Comparison of ENCODE assay signal across 13 cellular contexts in the genomic region with DNA sequence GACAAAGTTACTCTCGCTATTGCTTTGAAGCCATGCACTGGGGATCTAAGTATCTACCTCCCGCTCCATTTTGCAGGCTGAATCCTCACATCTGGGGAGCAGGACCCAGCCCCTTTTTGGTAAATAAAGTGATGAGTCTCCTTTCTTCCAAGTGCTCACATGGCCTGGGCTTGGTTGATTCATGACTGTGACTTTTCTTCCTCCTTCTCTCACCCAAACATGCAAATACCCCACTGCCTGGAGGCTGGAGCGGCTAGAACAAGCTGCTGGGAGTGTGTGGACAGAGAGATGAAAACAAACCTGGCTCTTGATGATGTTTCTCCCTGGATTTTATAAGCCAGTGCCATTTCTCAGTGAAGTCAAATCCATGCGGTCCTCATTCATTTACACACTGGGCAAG.
DNase-seq lines count a peak whose midpoint lies in the region; ATAC-seq and TF ChIP-seq lines count a peak whose summit lies in the region.
"Had no signal": no experiment of that assay in that cellular context is flagged by ENCODE, and none has a peak within 500 bp of the region (broad histone marks: within the 10 kb centered on the region; RNA-seq: fewer than 3 reads in every experiment).

No MANE protein-coding gene starts in this region.

- H3K36me3 ChIP-seq in endodermal cell (ENCODE audit: control insufficient read depth, insufficient read depth, low read length), result no peaks in the 10 kb centered on the region
- H3K36me3 ChIP-seq: BLaER1 treated with 17β-estradiol and CSF1 and Interleukin-3, amounts not matched to agents 10 nM and 100 nM had no signal

- H3K4me1 ChIP-seq in endodermal cell (ENCODE audit: control insufficient read depth, insufficient read depth, low read length), result no peaks in the 10 kb centered on the region

- H3K9ac ChIP-seq in endodermal cell (ENCODE audit: extremely low read depth, low read length, poor library complexity, severe bottlenecking), result no peak overlapping the region
- H3K9ac ChIP-seq: BLaER1 treated with 17β-estradiol and CSF1 and Interleukin-3, amounts not matched to agents 10 nM and 100 nM had no signal

- no peak overlapping the region for H3K27ac Mint-ChIP-seq in activated CD8-positive, alpha-beta memory T cell treated with anti-CD3 and anti-CD28 coated beads, Interleukin-2, amount 10 ng/mL, durations not matched to agents 7 days and 5 days
- H3K27ac Mint-ChIP-seq in endodermal cell (no peak overlapping the region), nephron (peak overlapping the region; percentile 1 to 78 (median 46)), glutamatergic neuron (ENCODE audit: unreplicated experiment) (no peak overlapping the region)
- no peak overlapping the region for H3K27ac Mint-ChIP-seq in activated CD4-positive, alpha-beta memory T cell treated with anti-CD3 and anti-CD28 coated beads for 36 hours
- H3K27ac Mint-ChIP-seq: CD4-positive, CD25-positive, alpha-beta regulatory T cell had no signal

- peaks cover 24% of the 10 kb centered on the region for H3K27me3 Mint-ChIP-seq in activated CD8-positive, alpha-beta memory T cell treated with anti-CD3 and anti-CD28 coated beads, Interleukin-2, amount 10 ng/mL, durations not matched to agents 7 days and 5 days
- H3K27me3 Mint-ChIP-seq in endodermal cell (ENCODE audit: insufficient read depth) (peaks cover 30% of the 10 kb centered on the region), nephron (ENCODE audit: low read depth) (peaks cover 13% of the 10 kb centered on the region), glutamatergic neuron (ENCODE audit: unreplicated experiment) (peaks cover 12% of the 10 kb centered on the region)
- peaks cover 24% of the 10 kb centered on the region for H3K27me3 Mint-ChIP-seq in activated CD4-positive, alpha-beta memory T cell treated with anti-CD3 and anti-CD28 coated beads for 36 hours

- DNase-seq in activated CD8-positive, alpha-beta memory T cell treated with anti-CD3 and anti-CD28 coated beads for 24 hours, result peak; percentile 11
- DNase-seq in activated CD8-positive, alpha-beta memory T cell treated with anti-CD3 and anti-CD28 coated beads, Interleukin-2, amount 10 ng/mL, durations not matched to agents 7 days and 5 days, result no peak
- DNase-seq in endodermal cell, result peak; percentile 32
- no peak for DNase-seq in effector CD4-positive, alpha-beta T cell
- no peak for DNase-seq in glutamatergic neuron
- no peak for DNase-seq in activated CD4-positive, alpha-beta memory T cell treated with anti-CD3 and anti-CD28 coated beads for 36 hours
- no peak for DNase-seq in cerebellum (ENCODE audit: low spot score)
- DNase-seq: CD4-positive, CD25-positive, alpha-beta regulatory T cell; DMS 273 treated with DMSO at 0.1 percent for 48 hours had no signal

- no peaks in the 10 kb centered on the region for H3K4me1 Mint-ChIP-seq in activated CD8-positive, alpha-beta memory T cell treated with anti-CD3 and anti-CD28 coated beads, Interleukin-2, amount 10 ng/mL, durations not matched to agents 7 days and 5 days
- H3K4me1 Mint-ChIP-seq in endodermal cell (no peaks in the 10 kb centered on the region), nephron (peaks cover 61% of the 10 kb centered on the region), glutamatergic neuron (ENCODE audit: low read depth, unreplicated experiment) (peaks cover 35% of the 10 kb centered on the region)
- H3K4me1 Mint-ChIP-seq in activated CD4-positive, alpha-beta memory T cell treated with anti-CD3 and anti-CD28 coated beads for 36 hours (ENCODE audit: low read depth), result no peaks in the 10 kb centered on the region
- H3K4me1 Mint-ChIP-seq: CD4-positive, CD25-positive, alpha-beta regulatory T cell had no signal

- H3K4me3 ChIP-seq in endodermal cell (ENCODE audit: low read length), result no peak overlapping the region
- H3K4me3 ChIP-seq: BLaER1 treated with 17β-estradiol and CSF1 and Interleukin-3, amounts not matched to agents 10 nM and 100 nM had no signal

- intact Hi-C loops in activated CD4-positive, alpha-beta memory T cell treated with anti-CD3 and anti-CD28 coated beads for 36 hours (cut with micrococcal nuclease), result no loop called here

- no peaks in the 10 kb centered on the region for H3K9me3 Mint-ChIP-seq in activated CD8-positive, alpha-beta memory T cell treated with anti-CD3 and anti-CD28 coated beads, Interleukin-2, amount 10 ng/mL, durations not matched to agents 7 days and 5 days (ENCODE audit: low read depth)
- H3K9me3 Mint-ChIP-seq in endodermal cell, result no peaks in the 10 kb centered on the region
- H3K9me3 Mint-ChIP-seq in nephron, result no peaks in the 10 kb centered on the region
- peaks cover 6% of the 10 kb centered on the region for H3K9me3 Mint-ChIP-seq in glutamatergic neuron (ENCODE audit: unreplicated experiment)
- no peaks in the 10 kb centered on the region for H3K9me3 Mint-ChIP-seq in activated CD4-positive, alpha-beta memory T cell treated with anti-CD3 and anti-CD28 coated beads for 36 hours

- no peaks in the 10 kb centered on the region for H3K9me3 ChIP-seq in endodermal cell (ENCODE audit: control insufficient read depth, low read length)
- H3K9me3 ChIP-seq: BLaER1 treated with 17β-estradiol and CSF1 and Interleukin-3, amounts not matched to agents 10 nM and 100 nM had no signal

- 88 to 95% methylated on average over 4 of the region's 4 CpGs for WGBS in endodermal cell (ENCODE audit: insufficient coverage in 1 of 2, insufficient read length in 1 of 2), 2 experiments

- H3K27ac ChIP-seq in endodermal cell (ENCODE audit: low read depth, low read length), result no peak overlapping the region
- H3K27ac ChIP-seq: 22Rv1; BLaER1 treated with 17β-estradiol and CSF1 and Interleukin-3, amounts not matched to agents 10 nM and 100 nM; HL-60 had no signal

- no peaks in the 10 kb centered on the region for H3K27me3 ChIP-seq in endodermal cell (ENCODE audit: control insufficient read depth, insufficient read depth, low read length, poor library complexity, severe bottlenecking)
- H3K27me3 ChIP-seq: BLaER1 treated with 17β-estradiol and CSF1 and Interleukin-3, amounts not matched to agents 10 nM and 100 nM had no signal

- POLR2A ChIA-PET in activated CD4-positive, alpha-beta memory T cell treated with anti-CD3 and anti-CD28 coated beads for 36 hours (lab: Charles Lee), result no interaction called here

- H3K4me3 Mint-ChIP-seq in activated CD8-positive, alpha-beta memory T cell treated with anti-CD3 and anti-CD28 coated beads, Interleukin-2, amount 10 ng/mL, durations not matched to agents 7 days and 5 days, result no peak overlapping the region
- H3K4me3 Mint-ChIP-seq in endodermal cell (no peak overlapping the region), nephron (peak overlapping the region in 1 of 3 experiments; percentile 13), glutamatergic neuron (ENCODE audit: unreplicated experiment) (no peak overlapping the region)
- no peak overlapping the region for H3K4me3 Mint-ChIP-seq in activated CD4-positive, alpha-beta memory T cell treated with anti-CD3 and anti-CD28 coated beads for 36 hours
- H3K4me3 Mint-ChIP-seq: CD4-positive, CD25-positive, alpha-beta regulatory T cell had no signal

- ATAC-seq in activated CD8-positive, alpha-beta memory T cell treated with anti-CD3 and anti-CD28 coated beads, Interleukin-2, amount 10 ng/mL, durations not matched to agents 7 days and 5 days, result no peak

- TF ChIP-seq CTCF in endodermal cell (conservative IDR thresholded peaks at IDR 0.05), result no peak
- no peak for TF ChIP-seq CTCF in nephron (IDR thresholded peaks at IDR 0.05; ENCODE audit: unreplicated experiment in 3 of 3)
- no peak for TF ChIP-seq CTCF in glutamatergic neuron (IDR thresholded peaks at IDR 0.05; ENCODE audit: partially characterized antibody, unreplicated experiment)

- CTCF ChIA-PET in activated CD8-positive, alpha-beta memory T cell treated with anti-CD3 and anti-CD28 coated beads, Interleukin-2, amount 10 ng/mL, durations not matched to agents 7 days and 5 days (lab: Charles Lee), result no interaction called here
- CTCF ChIA-PET in activated CD4-positive, alpha-beta memory T cell treated with anti-CD3 and anti-CD28 coated beads for 36 hours (lab: Charles Lee), result no interaction called here

- no peaks in the 10 kb centered on the region for H3K36me3 Mint-ChIP-seq in activated CD8-positive, alpha-beta memory T cell treated with anti-CD3 and anti-CD28 coated beads, Interleukin-2, amount 10 ng/mL, durations not matched to agents 7 days and 5 days
- no peaks in the 10 kb centered on the region for H3K36me3 Mint-ChIP-seq in endodermal cell (ENCODE audit: low read depth)
- H3K36me3 Mint-ChIP-seq in nephron (ENCODE audit: low read depth), result no peaks in the 10 kb centered on the region
- H3K36me3 Mint-ChIP-seq in glutamatergic neuron (ENCODE audit: unreplicated experiment), result no peaks in the 10 kb centered on the region
- no peaks in the 10 kb centered on the region for H3K36me3 Mint-ChIP-seq in activated CD4-positive, alpha-beta memory T cell treated with anti-CD3 and anti-CD28 coated beads for 36 hours
- H3K36me3 Mint-ChIP-seq: CD4-positive, CD25-positive, alpha-beta regulatory T cell had no signal

Comparison
In these comparisons a context has a peak if more than half of its experiments do, and no peak if none do; other contexts are left out.
1. DNase-seq: peak in activated CD8-positive, alpha-beta memory T cell treated with anti-CD3 and anti-CD28 coated beads for 24 hours (single experiment) and endodermal cell (single experiment); none in activated CD8-positive, alpha-beta memory T cell treated with anti-CD3 and anti-CD28 coated beads, Interleukin-2, amount 10 ng/mL, durations not matched to agents 7 days and 5 days (single experiment), effector CD4-positive, alpha-beta T cell (single experiment), glutamatergic neuron (single experiment), activated CD4-positive, alpha-beta memory T cell treated with anti-CD3 and anti-CD28 coated beads for 36 hours (single experiment) and cerebellum (single experiment).
2. H3K27ac Mint-ChIP-seq: peak in nephron (3 of 3); none in activated CD8-positive, alpha-beta memory T cell treated with anti-CD3 and anti-CD28 coated beads, Interleukin-2, amount 10 ng/mL, durations not matched to agents 7 days and 5 days (single experiment), endodermal cell (single experiment), glutamatergic neuron (single experiment) and activated CD4-positive, alpha-beta memory T cell treated with anti-CD3 and anti-CD28 coated beads for 36 hours (single experiment).